Comparison of ENCODE assay signal across 19 cellular contexts in genomic region chr18:32026491-32027086, GRCh38. TPM values are rescaled to one million over a fixed set of nuclear protein-coding genes. Genes with fewer than 3 reads are reported as not detected.
DNase-seq lines count a peak whose midpoint lies in the region; ATAC-seq, FAIRE-seq and TF ChIP-seq lines count a peak whose summit lies in the region.
"Had no signal": no experiment of that assay in that cellular context is flagged by ENCODE, and none has a peak within 500 bp of the region (broad histone marks: within the 10 kb centered on the region; RNA-seq: fewer than 3 reads in every experiment).

No MANE protein-coding gene starts in this region.

- no peaks in the 10 kb centered on the region for H3K9me3 ChIP-seq in K562 (replicated peaks; ENCODE audit: control insufficient read depth, insufficient read depth, low read depth, low read length)
- peaks cover 1% of the 10 kb centered on the region for H3K9me3 ChIP-seq in thymus (ENCODE audit: control insufficient read depth)
- H3K9me3 ChIP-seq in transverse colon, result no peaks in the 10 kb centered on the region
- no peaks in the 10 kb centered on the region for H3K9me3 ChIP-seq in suprapubic skin

- no peak for FAIRE-seq in K562 (lab: Jason Lieb, UNC)
- FAIRE-seq: colon, endometrium, keratinocyte had no signal

- DNase-seq in activated naive CD4-positive, alpha-beta T cell (lab: John Stamatoyannopoulos, UW), result no peak
- DNase-seq in RPMI8226 (peak; percentile 29), K562 (ENCODE audit: extremely low read depth in 1 of 4, low spot score in 3 of 4) (no peak), transverse colon (no peak), foreskin melanocyte (no peak), suprapubic skin (ENCODE audit: low spot score in 2 of 2) (no peak)
- DNase-seq: activated effector memory CD4-positive, alpha-beta T cell treated with anti-CD3 and anti-CD28 coated beads, Interleukin-2, amount 50 U/mL, for 16 hours; EL; NCI-H1436; NCI-H774; stimulated activated CD4-positive, alpha-beta T cell treated with anti-CD3 and anti-CD28 coated beads, Interleukin-1b, Interleukin-23, amount 100 ng/mL, for 48 hours; substantia nigra had no signal

- H3K36me3 ChIP-seq in K562 (ENCODE audit: control insufficient read depth, insufficient read depth, low read length), result no peaks in the 10 kb centered on the region
- H3K36me3 ChIP-seq in thymus (ENCODE audit: control insufficient read depth, insufficient read depth), result no peaks in the 10 kb centered on the region
- H3K36me3 ChIP-seq in transverse colon, result no peaks in the 10 kb centered on the region
- no peaks in the 10 kb centered on the region for H3K36me3 ChIP-seq in suprapubic skin

- no peak overlapping the region for H3K9ac ChIP-seq in K562 (ENCODE audit: insufficient read depth in 1 of 2, low read depth in 2 of 2, low read length in 2 of 2)

- no peaks in the 10 kb centered on the region for H3K9me1 ChIP-seq in K562 (ENCODE audit: control insufficient read depth, insufficient read depth, low read length)

- H3K4me1 ChIP-seq in K562 (replicated peaks in 1 of 2; ENCODE audit: control insufficient read depth in 2 of 2, insufficient read depth in 2 of 2, low read length in 2 of 2) (no peaks in the 10 kb centered on the region), thymus (ENCODE audit: control insufficient read depth, insufficient read depth, low read length) (peaks cover 7% of the 10 kb centered on the region), transverse colon (peaks cover 0 to 16% (median 5%) of the 10 kb centered on the region in 4 donors), suprapubic skin (no peaks in the 10 kb centered on the region)

- peaks cover 8% of the 10 kb centered on the region for H3K36me3 Mint-ChIP-seq in activated naive CD4-positive, alpha-beta T cell treated with anti-CD3 and anti-CD28 coated beads, Interleukin-2, amount 50 U/mL, for 24 hours

- no peaks in the 10 kb centered on the region for H4K20me1 ChIP-seq in K562 (replicated peaks; ENCODE audit: control insufficient read depth, insufficient read depth, low read length)

- no peak overlapping the region for H3K4me2 ChIP-seq in K562 (ENCODE audit: insufficient read depth, low read length)

- no peak overlapping the region for H2AFZ ChIP-seq in K562 (ENCODE audit: low read depth, low read length)

- no peak for TF ChIP-seq CTCF in K562 (IDR thresholded peaks at IDR 0.05 in 2 of 3, conservative IDR thresholded peaks at IDR 0.05 in 1 of 3; ENCODE audit: insufficient read depth in 2 of 3, low read depth in 1 of 3, low read length in 3 of 3)
- no peak for TF ChIP-seq CTCF in transverse colon (IDR thresholded peaks at IDR 0.05)
- TF ChIP-seq CTCF in suprapubic skin (IDR thresholded peaks at IDR 0.05), result no peak

- WGBS in K562 (ENCODE audit: insufficient coverage, low coverage, missing lambda C conversion rate), result 0% methylated on average over 4 of the region's 4 CpGs
- 32% methylated on average over 4 of the region's 4 CpGs for WGBS in thymus
- 51 to 60% methylated on average over 3 to 4 of the region's 4 CpGs for WGBS in transverse colon (ENCODE audit: low coverage in 1 of 2), 2 donors
- 68% methylated on average over 4 of the region's 4 CpGs for WGBS in suprapubic skin

- peak overlapping the region; percentile 55 for H3K27ac Mint-ChIP-seq in activated naive CD4-positive, alpha-beta T cell treated with anti-CD3 and anti-CD28 coated beads, Interleukin-2, amount 50 U/mL, for 24 hours

- in situ Hi-C loops in K562 (cut with MboI), result no loop called here
- in situ Hi-C loops in transverse colon (cut with MboI; ENCODE audit: low pct_ligation_motif_present in 1 of 4, low pct_unique_long_range_greater_than_20kb in 1 of 4, low sequenced_read_pairs in 3 of 4), result no loop called here

- TF ChIP-seq EP300 in K562 (IDR thresholded peaks at IDR 0.05; ENCODE audit: low read length) (no peak), transverse colon (IDR thresholded peaks at IDR 0.05; ENCODE audit: low read depth) (no peak), suprapubic skin (IDR thresholded peaks at IDR 0.05) (no peak)

- peaks cover 82% of the 10 kb centered on the region for H3K4me1 Mint-ChIP-seq in activated naive CD4-positive, alpha-beta T cell treated with anti-CD3 and anti-CD28 coated beads, Interleukin-2, amount 50 U/mL, for 24 hours

- H3K4me3 ChIP-seq in K562 (no peak overlapping the region), thymus (ENCODE audit: low read length) (no peak overlapping the region), transverse colon (no peak overlapping the region), suprapubic skin (no peak overlapping the region)
- H3K4me3 ChIP-seq: lung had no signal

- peak overlapping the region; percentile 36 for H3K4me3 Mint-ChIP-seq in activated naive CD4-positive, alpha-beta T cell treated with anti-CD3 and anti-CD28 coated beads, Interleukin-2, amount 50 U/mL, for 24 hours

- no peaks in the 10 kb centered on the region for H3K27me3 Mint-ChIP-seq in activated naive CD4-positive, alpha-beta T cell treated with anti-CD3 and anti-CD28 coated beads, Interleukin-2, amount 50 U/mL, for 24 hours

- TF ChIP-seq POLR2A in K562 (conservative IDR thresholded peaks at IDR 0.05), result no peak
- no peak for TF ChIP-seq POLR2A in transverse colon (IDR thresholded peaks at IDR 0.05)
- TF ChIP-seq POLR2A in suprapubic skin (IDR thresholded peaks at IDR 0.05), result no peak

- intact Hi-C loops in K562 (cut with micrococcal nuclease), result no loop called here
- intact Hi-C loops in transverse colon (cut with DNase I; ENCODE audit: low total_unique reads), result no loop called here

- no peak; the same call in 2 of the 3 replicates for ATAC-seq in K562
- ATAC-seq: Panc1 had no signal

- no TSS peak for BruUV-seq in K562 (replicated peaks; lab: Mats Ljungman, UMichigan)

- POLR2A ChIA-PET in K562 (lab: Yijun Ruan, JAX), result interaction anchor here (1.2 kb wide), 2 partner anchors 8 to 24 kb away, joined by 3 read pairs; partner anchors contain the start of gene RNF125

- H3K27ac ChIP-seq in K562 (ENCODE audit: extremely low read depth, low read depth, low read length) (no peak overlapping the region), thymus (ENCODE audit: low read depth) (peak overlapping the region; percentile 61), transverse colon (no peak overlapping the region), suprapubic skin (no peak overlapping the region)

- H3K9me3 Mint-ChIP-seq in activated naive CD4-positive, alpha-beta T cell treated with anti-CD3 and anti-CD28 coated beads, Interleukin-2, amount 50 U/mL, for 24 hours, result no peaks in the 10 kb centered on the region

- CTCF ChIA-PET in K562 (lab: Yijun Ruan, JAX; ENCODE audit: low intra/inter-chr PET ratio), result no interaction called here

- no peaks in the 10 kb centered on the region for H3K79me2 ChIP-seq in K562 (ENCODE audit: control insufficient read depth, insufficient read depth, low read length)

- TF ChIP-seq RAD21 in K562 (CRISPR knock-in tag; conservative IDR thresholded peaks at IDR 0.05 in 1 of 2, IDR thresholded peaks at IDR 0.05 in 1 of 2), result no peak

- peaks cover 15 to 30% of the 10 kb centered on the region in 2 experiments; a peak in 3 of 5 replicates for H3K27me3 ChIP-seq in K562 (ENCODE audit: control insufficient read depth in 2 of 2, insufficient read depth in 2 of 2, low read length in 2 of 2)
- no peaks in the 10 kb centered on the region for H3K27me3 ChIP-seq in thymus (ENCODE audit: control insufficient read depth, insufficient read depth)
- H3K27me3 ChIP-seq in transverse colon, result no peaks in the 10 kb centered on the region
- no peaks in the 10 kb centered on the region for H3K27me3 ChIP-seq in suprapubic skin

TF ChIP-seq in K562, 482 proteins besides CTCF, POLR2A, EP300 and RAD21 (continues in another document):
- TF ChIP-seq CBX2 (IDR thresholded peaks at IDR 0.05; ENCODE audit: insufficient read depth, low read length, poor library complexity, severe bottlenecking) (peak; percentile 42), POU5F1 (IDR thresholded peaks at IDR 0.05; ENCODE audit: borderline replicate concordance, low read depth, low read length, partially characterized antibody) (no peak)

RNA-seq across cellular contexts. Expression of gene RNF125, which starts 8.0 kb away (rescaled TPM):
- 0.25 TPM in 1 of 2 replicates, not detected in the other for total RNA-seq in K562 (2011; cell fraction: chromatin; rRNA removed; ENCODE audit: low replicate concordance)
- 0.17 TPM in 1 of 2 replicates, not detected in the other for total RNA-seq in K562 (2011; cell fraction: nucleolus; rRNA removed)
- 0.07 TPM in 1 of 2 replicates, not detected in the other for total RNA-seq in K562 (2011; cell fraction: nucleoplasm; rRNA removed)
- total RNA-seq in K562 (2014; rRNA removed), result under 0.01 and 0.05 TPM in 2 replicates
- 0.04 and 0.13 TPM in 2 replicates for total RNA-seq in K562 (2014; rRNA removed; fragmentation: Illumina TruSeq; extraction: Trizol)
- 0.11 TPM in 1 of 2 replicates, not detected in the other for total RNA-seq in K562 (2015; rRNA removed; fragmentation: Illumina TruSeq; extraction: Trizol)
- total RNA-seq in K562 (2021), result 0.09 and 0.13 TPM in 2 replicates
- 0.12 and 0.29 TPM in 2 replicates for polyA plus RNA-seq in K562 (2011; rRNA removed)
- 0.06 and 0.22 TPM in 2 replicates for polyA plus RNA-seq in K562 (2011; cell fraction: cytosol; rRNA removed)
- polyA plus RNA-seq in K562 (2011; cell fraction: nucleus; rRNA removed), result 0.03 and 0.11 TPM in 2 replicates
- polyA plus RNA-seq in K562 (2012), result 0.10 and 0.21 TPM in 2 replicates
- 0.03 and 0.10 TPM in 2 replicates for polyA plus RNA-seq in K562 (2014; fragmentation: Illumina TruSeq; extraction: Trizol)
- under 1 TPM in 1 of 2 experiments, not detected in 1; 0.01 TPM for polyA plus RNA-seq in K562 (2014; fragmentation: Nextera tagmentation; extraction: Ambion mirVana)
- 0.01 and 0.04 TPM in 2 replicates for polyA plus RNA-seq in K562 (2014; rRNA removed)
- polyA minus RNA-seq in K562 (2011; rRNA and poly(A)+ RNA removed), result 0.06 and 0.11 TPM in 2 replicates
- polyA minus RNA-seq in K562 (2011; cell fraction: cytosol; rRNA and poly(A)+ RNA removed), result not detected in 2 replicates
- polyA minus RNA-seq in K562 (2011; cell fraction: nucleus; rRNA and poly(A)+ RNA removed), result 0.13 TPM in 1 of 2 replicates, not detected in the other
- polyA plus RNA-seq in thymus, result 10.2 TPM
- 10 to 100 TPM in 2 of 4 donors, 1 to 10 TPM in 2; 7.9 to 12.1 (median 10.3) TPM for total RNA-seq in transverse colon
- 10 to 100 TPM in 3 of 4 donors, 1 to 10 TPM in 1; 5.7 to 13.4 (median 11.2) TPM for total RNA-seq in suprapubic skin

Comparison
In these comparisons a context has a peak if more than half of its experiments do, and no peak if none do; other contexts are left out.
1. RNA of gene RNF125, which starts 8.0 kb away (total RNA-seq): 5.7 to 13.4 TPM in suprapubic skin and 7.9 to 12.1 TPM in transverse colon; under 0.01 to 0.25 TPM in K562; every median in the first group is over 4 times any median in the second.